21 cellular contexts compared by ENCODE assay signal in the genomic region with DNA sequence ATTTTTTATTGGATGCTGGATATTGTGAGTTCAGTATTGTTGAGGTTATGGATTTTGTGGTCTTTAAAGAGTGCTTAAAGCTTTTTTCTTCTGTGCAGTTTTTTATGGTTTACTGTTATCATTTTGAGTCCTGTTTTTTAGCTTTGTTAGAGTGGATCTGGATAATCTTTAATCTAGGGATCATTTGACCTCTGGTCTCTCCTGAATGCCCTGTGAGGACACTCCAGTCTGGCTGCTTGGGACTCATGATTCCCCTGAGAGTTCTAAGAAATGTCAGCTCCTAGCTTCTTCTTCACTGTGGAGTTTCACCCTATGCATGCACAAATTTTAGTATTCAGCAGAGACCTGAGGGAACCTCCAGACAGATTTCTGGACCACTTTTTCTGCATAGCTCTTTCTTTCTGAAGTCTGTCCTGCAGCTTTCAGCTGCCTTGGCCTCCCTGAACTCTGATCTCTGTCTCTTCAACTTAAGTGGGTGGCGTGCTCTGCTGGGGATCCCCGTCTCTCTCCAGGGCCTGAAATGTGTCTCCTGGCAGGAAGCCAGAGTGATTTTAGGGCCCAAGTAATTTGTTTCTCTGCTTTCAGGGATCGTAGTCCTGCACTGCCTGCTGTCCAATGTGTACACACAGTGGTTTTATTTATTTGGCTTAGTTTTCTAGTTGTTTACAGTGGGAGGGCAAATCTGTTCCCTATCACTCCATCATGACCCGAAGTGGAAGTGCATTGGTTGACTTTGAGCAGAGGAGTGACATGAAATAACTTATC. TPM values are rescaled to one million over a fixed set of nuclear protein-coding genes. Genes with fewer than 3 reads are reported as not detected.
DNase-seq lines count a peak whose midpoint lies in the region; ATAC-seq, FAIRE-seq and TF ChIP-seq lines count a peak whose summit lies in the region.
"Had no signal": no experiment of that assay in that cellular context is flagged by ENCODE, and none has a peak within 500 bp of the region (broad histone marks: within the 10 kb centered on the region; RNA-seq: fewer than 3 reads in every experiment).

No MANE protein-coding gene starts in this region.

- WGBS in neuronal stem cell (ENCODE audit: extremely low coverage in 2 of 2, insufficient read length in 2 of 2, insufficient replicate concordance in 1 of 2), 2 donors: no CpG with 5 or more reads among the region's 4 CpGs
- WGBS in spleen, 5 donors: 50 to 69% (median 52%) methylated on average over 3 to 4 of the region's 4 CpGs

- H3K4me3 ChIP-seq in GM12865 (ENCODE audit: low read depth, low read length) (no peak overlapping the region), neuronal stem cell (ENCODE audit: low read length in 2 of 2) (no peak overlapping the region), spleen (no peak overlapping the region)
- H3K4me3 ChIP-seq: body of pancreas, gastrocnemius medialis, testis had no signal

- no peaks in the 10 kb centered on the region for H3K9me3 Mint-ChIP-seq in central memory CD8-positive, alpha-beta T cell
- H3K9me3 Mint-ChIP-seq in activated naive CD4-positive, alpha-beta T cell treated with anti-CD3 and anti-CD28 coated beads for 36 hours: no peaks in the 10 kb centered on the region
- H3K9me3 Mint-ChIP-seq: activated naive CD8-positive, alpha-beta T cell treated with anti-CD3 and anti-CD28 coated beads, Interleukin-2, amount 10 ng/mL, durations not matched to agents 7 days and 5 days; CD8-positive, alpha-beta T cell; neural crest cell had no signal

- H3K4me1 ChIP-seq in neuronal stem cell (ENCODE audit: control insufficient read depth in 2 of 2, insufficient read depth in 1 of 2, low read depth in 1 of 2, low read length in 2 of 2) (peaks cover 14 to 19% of the 10 kb centered on the region in 2 donors), spleen (peaks cover 0 to 20% (median 5%) of the 10 kb centered on the region in 6 donors)

- no peaks in the 10 kb centered on the region for H3K27me3 Mint-ChIP-seq in central memory CD8-positive, alpha-beta T cell
- no peaks in the 10 kb centered on the region for H3K27me3 Mint-ChIP-seq in activated naive CD4-positive, alpha-beta T cell treated with anti-CD3 and anti-CD28 coated beads for 36 hours (ENCODE audit: low read depth)
- H3K27me3 Mint-ChIP-seq: activated naive CD8-positive, alpha-beta T cell treated with anti-CD3 and anti-CD28 coated beads, Interleukin-2, amount 10 ng/mL, durations not matched to agents 7 days and 5 days had no signal

- H3K27ac Mint-ChIP-seq in central memory CD8-positive, alpha-beta T cell (ENCODE audit: low read depth): peak overlapping the region; percentile 69
- H3K27ac Mint-ChIP-seq in activated naive CD4-positive, alpha-beta T cell treated with anti-CD3 and anti-CD28 coated beads for 36 hours: no peak overlapping the region
- H3K27ac Mint-ChIP-seq: activated naive CD8-positive, alpha-beta T cell treated with anti-CD3 and anti-CD28 coated beads, Interleukin-2, amount 10 ng/mL, durations not matched to agents 7 days and 5 days; CD8-positive, alpha-beta T cell had no signal

- H2BK120ac ChIP-seq in neuronal stem cell (ENCODE audit: low read depth, low read length): no peak overlapping the region

- TF ChIP-seq CTCF in GM12865 (IDR thresholded peaks at IDR 0.05; ENCODE audit: insufficient read depth, low read depth, low read length, missing control alignments) (no peak), spleen (IDR thresholded peaks at IDR 0.05 in 8 of 11, conservative IDR thresholded peaks at IDR 0.05 in 3 of 11) (no peak)

- no peak overlapping the region for H2BK15ac ChIP-seq in neuronal stem cell (ENCODE audit: low read length)

- H3K27me3 ChIP-seq in neuronal stem cell (ENCODE audit: control insufficient read depth in 3 of 3, insufficient read depth in 3 of 3, low read depth in 1 of 3, low read length in 3 of 3) (no peaks in the 10 kb centered on the region), spleen (replicated peaks in 1 of 7) (no peaks in the 10 kb centered on the region)
- H3K27me3 ChIP-seq: body of pancreas, gastrocnemius medialis, testis had no signal

- DNase-seq in GM12865 (ENCODE audit: low read depth) (peak; percentile 42), NCI-H1105 (lab: John Stamatoyannopoulos, UW) (peak; percentile 6), neuronal stem cell (ENCODE audit: low spot score) (no peak), spleen (no peak), H54 (ENCODE audit: insufficient read length, low spot score) (no peak)
- no peak for DNase-seq in central memory CD8-positive, alpha-beta T cell (ENCODE audit: low spot score in 2 of 2)
- no peak for DNase-seq in activated naive CD4-positive, alpha-beta T cell treated with anti-CD3 and anti-CD28 coated beads for 36 hours
- DNase-seq: activated CD8-positive, alpha-beta memory T cell treated with anti-CD3 and anti-CD28 coated beads for 24 hours; activated naive CD8-positive, alpha-beta T cell treated with anti-CD3 and anti-CD28 coated beads, Interleukin-2, amount 10 ng/mL, durations not matched to agents 7 days and 5 days; body of pancreas; CD8-positive, alpha-beta T cell; dermis blood vessel endothelial cell; gastrocnemius medialis; Karpas-422; NCI-H1436; NCI-H2171 treated with DMSO at 0.1 percent for 48 hours; testis had no signal

- peaks cover 20% of the 10 kb centered on the region for H3K4me1 Mint-ChIP-seq in central memory CD8-positive, alpha-beta T cell
- H3K4me1 Mint-ChIP-seq in activated naive CD4-positive, alpha-beta T cell treated with anti-CD3 and anti-CD28 coated beads for 36 hours (ENCODE audit: low read depth): peaks cover 8% of the 10 kb centered on the region

- FAIRE-seq in H54 (lab: Jason Lieb, UNC): no peak

- H2BK12ac ChIP-seq in neuronal stem cell (ENCODE audit: low read length): no peak overlapping the region

- peak overlapping the region; percentile 81 for H3K27ac ChIP-seq in neuronal stem cell (replicated peaks; ENCODE audit: low read length)
- H3K27ac ChIP-seq in spleen: no peak overlapping the region
- H3K27ac ChIP-seq: body of pancreas, gastrocnemius medialis, testis had no signal

- no peak overlapping the region for H4K91ac ChIP-seq in neuronal stem cell (ENCODE audit: low read depth, low read length, poor library complexity)

- no peak overlapping the region for H3K4me2 ChIP-seq in neuronal stem cell (ENCODE audit: insufficient read depth, low read length, poor library complexity, severe bottlenecking)

- no peak overlapping the region for H3K4ac ChIP-seq in neuronal stem cell (ENCODE audit: low read length)

- no peak overlapping the region for H3K9ac ChIP-seq in neuronal stem cell (ENCODE audit: low read depth, low read length, poor library complexity)

- peaks cover 0 to 3% of the 10 kb centered on the region in 2 donors for H3K9me3 ChIP-seq in neuronal stem cell (replicated peaks in 1 of 2; ENCODE audit: control insufficient read depth in 2 of 2, insufficient read depth in 1 of 2, low read depth in 1 of 2, low read length in 2 of 2)
- H3K9me3 ChIP-seq in spleen: peaks cover 0 to 10% (median 8%) of the 10 kb centered on the region in 8 donors
- H3K9me3 ChIP-seq: body of pancreas, gastrocnemius medialis, testis had no signal

- H3K14ac ChIP-seq in neuronal stem cell (ENCODE audit: low read length): no peak overlapping the region

- H2AK5ac ChIP-seq in neuronal stem cell (ENCODE audit: low read depth, low read length): no peak overlapping the region

- TF ChIP-seq POLR2A in spleen (IDR thresholded peaks at IDR 0.05): no peak
- no peak for TF ChIP-seq POLR2A in H54 (IDR thresholded peaks at IDR 0.05; ENCODE audit: low read depth, low read length)

- H3K18ac ChIP-seq in neuronal stem cell (ENCODE audit: low read length): peak overlapping the region; percentile 6

- no peak for ATAC-seq in central memory CD8-positive, alpha-beta T cell (replicated peaks; ENCODE audit: extremely low read depth, poor library complexity, severe bottlenecking)
- ATAC-seq: body of pancreas; CD8-positive, alpha-beta T cell; gastrocnemius medialis; Panc1 had no signal

- CTCF ChIA-PET in activated naive CD4-positive, alpha-beta T cell treated with anti-CD3 and anti-CD28 coated beads for 36 hours (lab: Charles Lee): no interaction called here

- H3K4me3 Mint-ChIP-seq in central memory CD8-positive, alpha-beta T cell: no peak overlapping the region
- no peak overlapping the region for H3K4me3 Mint-ChIP-seq in activated naive CD4-positive, alpha-beta T cell treated with anti-CD3 and anti-CD28 coated beads for 36 hours
- H3K4me3 Mint-ChIP-seq: activated naive CD8-positive, alpha-beta T cell treated with anti-CD3 and anti-CD28 coated beads, Interleukin-2, amount 10 ng/mL, durations not matched to agents 7 days and 5 days; CD8-positive, alpha-beta T cell; neural crest cell had no signal

- no peaks in the 10 kb centered on the region for H3K36me3 ChIP-seq in neuronal stem cell (replicated peaks in 1 of 2; ENCODE audit: control insufficient read depth in 2 of 2, insufficient read depth in 2 of 2, low read length in 2 of 2)
- H3K36me3 ChIP-seq in spleen: peaks cover 0 to 24% (median 0%) of the 10 kb centered on the region in 6 donors
- H3K36me3 ChIP-seq: gastrocnemius medialis had no signal

- intact Hi-C loops in spleen (cut with DNase I; ENCODE audit: low total_unique reads): loop anchor here (5.0 kb wide), 1 partner anchor 57 kb away; a partner anchor contains a TSS
- intact Hi-C loops in activated naive CD4-positive, alpha-beta T cell treated with anti-CD3 and anti-CD28 coated beads for 36 hours (cut with micrococcal nuclease): no loop called here

- no peak overlapping the region for H2AFZ ChIP-seq in neuronal stem cell (ENCODE audit: low read length)

- H4K8ac ChIP-seq in neuronal stem cell (ENCODE audit: low read depth, low read length): no peak overlapping the region

- H3K79me1 ChIP-seq in neuronal stem cell (ENCODE audit: low read depth, low read length): peaks cover 2% of the 10 kb centered on the region

- peaks cover 13% of the 10 kb centered on the region for H3K36me3 Mint-ChIP-seq in central memory CD8-positive, alpha-beta T cell (ENCODE audit: insufficient read depth)
- peaks cover 10% of the 10 kb centered on the region for H3K36me3 Mint-ChIP-seq in activated naive CD4-positive, alpha-beta T cell treated with anti-CD3 and anti-CD28 coated beads for 36 hours (ENCODE audit: low read depth)

- H2BK5ac ChIP-seq in neuronal stem cell (ENCODE audit: low read length): no peak overlapping the region

- H3K23ac ChIP-seq in neuronal stem cell (ENCODE audit: low read depth, low read length, poor library complexity): no peak overlapping the region

RNA-seq across cellular contexts. Expression of a gene that starts 14.7 kb away (rescaled TPM):
- 24.5 TPM for polyA plus RNA-seq in neuronal stem cell (2013, experiment 1 of 2)
- polyA plus RNA-seq in neuronal stem cell (2013, experiment 2 of 2): 24.4 TPM
- total RNA-seq in spleen: 10 to 100 TPM in 6 of 7 donors, 1 to 10 TPM in 1; 9.9 to 19.7 (median 13.8) TPM
- 10 to 100 TPM in 1 of 3 donors, 1 to 10 TPM in 2; 9.3 to 15.1 (median 9.8) TPM for polyA plus RNA-seq in spleen
- 10 to 100 TPM; 15.8 to 17.2 TPM for total RNA-seq in activated naive CD4-positive, alpha-beta T cell treated with anti-CD3 and anti-CD28 coated beads for 36 hours

RNA-seq across cellular contexts. Expression of a gene that starts 17.1 kb away (rescaled TPM):
- polyA plus RNA-seq in neuronal stem cell (2013, experiment 1 of 2): 40.1 TPM
- polyA plus RNA-seq in neuronal stem cell (2013, experiment 2 of 2): 41.7 TPM
- total RNA-seq in spleen: 10 to 100 TPM; 18.4 to 30.1 (median 24.3) TPM
- polyA plus RNA-seq in spleen: 10 to 100 TPM in 2 of 3 donors, 1 to 10 TPM in 1; 7.2 to 14.4 (median 10.3) TPM
- total RNA-seq in activated naive CD4-positive, alpha-beta T cell treated with anti-CD3 and anti-CD28 coated beads for 36 hours: 10 to 100 TPM; 34.2 to 36.1 TPM

RNA-seq across cellular contexts. Expression of a gene that starts 39.6 kb away (rescaled TPM):
- polyA plus RNA-seq in neuronal stem cell (2013, experiment 1 of 2): 2.8 TPM
- polyA plus RNA-seq in neuronal stem cell (2013, experiment 2 of 2): 2.8 TPM
- under 1 TPM in 1 of 7 donors, not detected in 6; 0.38 TPM for total RNA-seq in spleen
- polyA plus RNA-seq in spleen: under 1 TPM; 0.07 to 0.22 (median 0.14) TPM
- under 1 TPM; 0.29 to 0.47 TPM for total RNA-seq in activated naive CD4-positive, alpha-beta T cell treated with anti-CD3 and anti-CD28 coated beads for 36 hours
- total RNA-seq: body of pancreas, kidney epithelial cell, SK-MEL-5 had no signal

RNA-seq across cellular contexts. Expression of a gene that starts 59.2 kb away (rescaled TPM):
- 25.9 TPM for polyA plus RNA-seq in neuronal stem cell (2013, experiment 1 of 2)
- 26.8 TPM for polyA plus RNA-seq in neuronal stem cell (2013, experiment 2 of 2)
- 1 to 10 TPM; 2.1 to 9.6 (median 6.2) TPM for total RNA-seq in spleen
- polyA plus RNA-seq in spleen: 10 to 100 TPM in 2 of 3 donors, 1 to 10 TPM in 1; 9.3 to 13.5 (median 13.0) TPM
- 10 to 100 TPM; 21.5 to 23.4 TPM for total RNA-seq in activated naive CD4-positive, alpha-beta T cell treated with anti-CD3 and anti-CD28 coated beads for 36 hours

Comparison
In these comparisons a context has a peak if more than half of its experiments do, and no peak if none do; other contexts are left out.
1. DNase-seq: peak in GM12865 (single experiment) and NCI-H1105 (single experiment); none in central memory CD8-positive, alpha-beta T cell (0 of 2), neuronal stem cell (single experiment), spleen (single experiment), activated naive CD4-positive, alpha-beta T cell treated with anti-CD3 and anti-CD28 coated beads for 36 hours (single experiment) and H54 (single experiment).